Comparison of ENCODE assay signal across 15 cellular contexts in genomic region chr1:88228153-88228552, GRCh38.
DNase-seq lines count a peak whose midpoint lies in the region; TF ChIP-seq lines count a peak whose summit lies in the region.
"Had no signal": no experiment of that assay in that cellular context is flagged by ENCODE, and none has a peak within 500 bp of the region (broad histone marks: within the 10 kb centered on the region; RNA-seq: fewer than 3 reads in every experiment).

No MANE protein-coding gene starts in this region.

- H3K9me3 Mint-ChIP-seq in neural progenitor cell, result no peaks in the 10 kb centered on the region
- H3K9me3 Mint-ChIP-seq in activated naive CD8-positive, alpha-beta T cell treated with anti-CD3 and anti-CD28 coated beads for 36 hours, result no peaks in the 10 kb centered on the region
- H3K9me3 Mint-ChIP-seq: nephron progenitor cell, T-cell had no signal

- H3K27ac ChIP-seq in brain microvascular endothelial cell (no peak overlapping the region), neural progenitor cell (no peak overlapping the region)
- H3K27ac ChIP-seq: heart right ventricle, thoracic aorta had no signal

- no peaks in the 10 kb centered on the region for H3K79me2 ChIP-seq in neural progenitor cell (ENCODE audit: low read depth)

- peaks cover 2% of the 10 kb centered on the region for H3K27me3 Mint-ChIP-seq in neural progenitor cell (ENCODE audit: insufficient read depth, low read depth)
- H3K27me3 Mint-ChIP-seq in activated naive CD8-positive, alpha-beta T cell treated with anti-CD3 and anti-CD28 coated beads for 36 hours, result no peaks in the 10 kb centered on the region
- H3K27me3 Mint-ChIP-seq: T-cell had no signal

- no peak overlapping the region for H3K9ac ChIP-seq in neural progenitor cell

- no peaks in the 10 kb centered on the region for H3K36me3 Mint-ChIP-seq in neural progenitor cell
- no peaks in the 10 kb centered on the region for H3K36me3 Mint-ChIP-seq in activated naive CD8-positive, alpha-beta T cell treated with anti-CD3 and anti-CD28 coated beads for 36 hours
- H3K36me3 Mint-ChIP-seq: T-cell had no signal

- H3K4me2 ChIP-seq in neural progenitor cell, result no peak overlapping the region

- H3K27me3 ChIP-seq in brain microvascular endothelial cell (replicated peaks) (no peaks in the 10 kb centered on the region), neural progenitor cell (no peaks in the 10 kb centered on the region)
- H3K27me3 ChIP-seq: heart right ventricle had no signal

- H3K9me3 ChIP-seq in neural progenitor cell (ENCODE audit: low read depth), result no peaks in the 10 kb centered on the region
- H3K9me3 ChIP-seq: heart right ventricle, thoracic aorta had no signal

- no peaks in the 10 kb centered on the region for H4K20me1 ChIP-seq in neural progenitor cell (ENCODE audit: low read depth)

- peak overlapping the region; percentile 85 for H3K27ac Mint-ChIP-seq in neural progenitor cell
- no peak overlapping the region for H3K27ac Mint-ChIP-seq in activated naive CD8-positive, alpha-beta T cell treated with anti-CD3 and anti-CD28 coated beads for 36 hours
- H3K27ac Mint-ChIP-seq: nephron progenitor cell, T-cell had no signal

- TF ChIP-seq CTCF in LNCaP clone FGC (IDR thresholded peaks at IDR 0.05; ENCODE audit: control insufficient read depth, extremely low read depth, insufficient read depth), result peak; percentile 30; the same call in 1 of the 2 replicates
- TF ChIP-seq CTCF in brain microvascular endothelial cell (IDR thresholded peaks at IDR 0.05; ENCODE audit: low read depth, low read length, missing control alignments), result peak; percentile 6
- TF ChIP-seq CTCF in neural progenitor cell (IDR thresholded peaks at IDR 0.05), result peak; percentile 33

- in situ Hi-C loops in Caki2 (cut with HindIII; ENCODE audit: low pct_unique_long_range_greater_than_20kb, low sequenced_read_pairs) (no loop called here), brain microvascular endothelial cell (cut with HindIII; ENCODE audit: low pct_ligation_motif_present, low sequenced_read_pairs) (no loop called here)

- H3K4me3 Mint-ChIP-seq in neural progenitor cell, result no peak overlapping the region
- no peak overlapping the region for H3K4me3 Mint-ChIP-seq in activated naive CD8-positive, alpha-beta T cell treated with anti-CD3 and anti-CD28 coated beads for 36 hours
- H3K4me3 Mint-ChIP-seq: nephron progenitor cell, T-cell had no signal

- peaks cover 7% of the 10 kb centered on the region for H3K4me1 Mint-ChIP-seq in neural progenitor cell
- no peaks in the 10 kb centered on the region for H3K4me1 Mint-ChIP-seq in activated naive CD8-positive, alpha-beta T cell treated with anti-CD3 and anti-CD28 coated beads for 36 hours
- H3K4me1 Mint-ChIP-seq: T-cell had no signal

- H3K36me3 ChIP-seq in brain microvascular endothelial cell (replicated peaks) (no peaks in the 10 kb centered on the region), neural progenitor cell (no peaks in the 10 kb centered on the region)
- H3K36me3 ChIP-seq: heart right ventricle, thoracic aorta had no signal

- DNase-seq in Caki2 (ENCODE audit: low read depth) (peak; percentile 1), LNCaP clone FGC (ENCODE audit: low read depth) (no peak), brain microvascular endothelial cell (no peak), neural progenitor cell (ENCODE audit: low spot score) (no peak), hepatic stellate cell (ENCODE audit: low spot score) (no peak)
- no peak for DNase-seq in activated naive CD4-positive, alpha-beta T cell (lab: John Stamatoyannopoulos, UW)
- DNase-seq in activated naive CD8-positive, alpha-beta T cell treated with anti-CD3 and anti-CD28 coated beads for 36 hours, result no peak
- DNase-seq: C1 segment of cervical spinal cord, heart right ventricle, mesenchymal stem cell, NCI-H2081, NCI-H748 treated with DMSO at 0.1 percent for 48 hours, nephron progenitor cell, T-cell had no signal

- H3F3A ChIP-seq in neural progenitor cell (ENCODE audit: low read depth), result no peaks in the 10 kb centered on the region

- no peaks in the 10 kb centered on the region for H3K4me1 ChIP-seq in neural progenitor cell
- H3K4me1 ChIP-seq: heart right ventricle had no signal

- peak overlapping the region; percentile 84 for H2AFZ ChIP-seq in neural progenitor cell (replicated peaks)

- H3K4me3 ChIP-seq in LNCaP clone FGC (ENCODE audit: low read depth, low read length) (no peak overlapping the region), brain microvascular endothelial cell (ENCODE audit: low read depth, low read length) (no peak overlapping the region), neural progenitor cell (no peak overlapping the region)
- H3K4me3 ChIP-seq: heart right ventricle, thoracic aorta had no signal
